Comparison of ENCODE assay signal across 8 cellular contexts in the genomic region with DNA sequence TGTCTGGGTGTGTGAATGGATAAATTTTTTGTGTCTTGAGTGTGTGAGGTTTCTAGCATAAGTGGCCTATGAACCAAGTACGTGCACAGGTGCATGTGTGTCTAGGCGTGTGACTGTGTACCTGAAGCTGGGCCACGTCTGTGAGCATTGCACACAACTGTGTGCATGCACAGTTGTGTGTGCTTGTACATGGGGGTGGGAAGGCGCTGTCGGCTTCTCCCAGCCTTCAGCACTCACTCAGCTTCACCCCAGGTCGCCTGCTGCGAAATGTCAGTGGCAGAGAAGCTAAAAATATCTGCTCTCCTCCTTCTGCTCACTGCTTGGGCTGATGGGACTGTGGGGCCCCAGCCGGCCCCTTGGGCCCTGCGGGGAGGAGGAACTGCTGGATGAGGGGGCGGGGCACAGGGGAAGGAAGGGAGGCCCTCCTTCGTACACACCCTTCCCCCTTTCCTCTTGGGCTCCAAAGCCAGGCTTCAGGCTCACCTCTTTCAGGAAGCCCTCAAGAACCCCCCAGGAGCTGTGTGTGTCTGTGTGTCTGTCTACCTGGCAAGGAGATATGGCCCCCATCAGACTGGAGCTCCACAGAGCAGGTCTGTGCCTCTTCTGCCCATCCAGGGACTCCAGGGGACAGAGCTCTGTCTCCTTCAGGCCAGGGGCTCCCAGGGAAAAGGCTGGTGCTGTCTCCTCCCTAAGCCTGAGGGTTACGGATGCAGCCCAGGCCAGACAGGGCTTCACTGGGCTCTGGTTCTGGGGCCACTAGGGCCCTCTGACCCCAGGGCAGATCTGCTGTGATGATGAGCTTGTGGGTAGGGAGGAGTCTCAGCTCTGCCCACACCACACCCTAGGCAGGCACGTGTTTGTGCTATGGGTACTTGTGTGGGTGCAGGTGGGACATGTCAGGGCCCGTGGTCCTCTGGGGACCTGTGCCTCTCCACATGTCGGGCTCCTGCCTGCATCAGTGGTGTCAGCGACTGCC. TPM values are rescaled to one million over a fixed set of nuclear protein-coding genes. Genes with fewer than 3 reads are reported as not detected.
A peak's percentile ranks its signal among the peaks of the same experiment; 100 is the strongest.
DNase-seq lines count a peak whose midpoint lies in the region; ATAC-seq and TF ChIP-seq lines count a peak whose summit lies in the region.

No MANE protein-coding gene starts in this region.

- no peaks in the 10 kb centered on the region for H3K9me3 ChIP-seq in iPS-18c (ENCODE audit: control insufficient read depth, insufficient read depth, low read length)

- H3K4me3 ChIP-seq in astrocyte of the spinal cord (ENCODE audit: low read depth, low read length): no peak overlapping the region
- peak overlapping the region; percentile 28 for H3K4me3 ChIP-seq in iPS-18c (ENCODE audit: insufficient read depth, low read depth, low read length)

- TF ChIP-seq CTCF in astrocyte of the spinal cord (IDR thresholded peaks at IDR 0.05; ENCODE audit: low read depth, low read length): no peak

- ATAC-seq in GM19397 (IDR thresholded peaks at IDR 0.05; ENCODE audit: unreplicated experiment): no peak

- in situ Hi-C loops in astrocyte of the spinal cord (cut with HindIII; ENCODE audit: low sequenced_read_pairs): no loop called here

- peak; percentile 54 for DNase-seq in NCI-H2107 treated with DMSO at 0.1 percent for 48 hours (lab: John Stamatoyannopoulos, UW; ENCODE audit: unreplicated experiment)
- no peak for DNase-seq in NCI-H2107 (lab: John Stamatoyannopoulos, UW)
- DNase-seq in HT1080 (ENCODE audit: low read depth): peak; percentile 24
- DNase-seq in SIG-M5 (lab: John Stamatoyannopoulos, UW): peak; percentile 74
- peak; percentile 53 for DNase-seq in astrocyte of the spinal cord (ENCODE audit: low read depth, low spot score)
- DNase-seq in stimulated activated CD4-positive, alpha-beta T cell treated with anti-CD3 and anti-CD28 coated beads, Interleukin-12 subunit alpha, Interleukin-12 subunit beta, amount 100 ng/mL, for 4 hours: peak; percentile 50

RNA-seq across cellular contexts. Expression of a gene that starts 35.6 kb away (rescaled TPM):
- total RNA-seq in HT1080 (2014; rRNA removed; shearing (Covaris generic)): 12.5 and 18.2 TPM in 2 replicates
- 60.6 and 69.8 TPM in 2 replicates for polyA plus RNA-seq in HT1080 (2015; cell fraction: cytosol; rRNA removed)
- 47.2 and 59.0 TPM in 2 replicates for polyA plus RNA-seq in HT1080 (2015; cell fraction: nucleus; rRNA removed)
